In genomic region chr2:36439084-36439483, GRCh38 we compare ENCODE assay signal across 25 cellular contexts.
DNase-seq lines count a peak whose midpoint lies in the region; ATAC-seq, FAIRE-seq and TF ChIP-seq lines count a peak whose summit lies in the region.
"Had no signal": no experiment of that assay in that cellular context is flagged by ENCODE, and none has a peak within 500 bp of the region (broad histone marks: within the 10 kb centered on the region; RNA-seq: fewer than 3 reads in every experiment).

No MANE protein-coding gene starts in this region.

- peak overlapping the region; percentile 87 for H3K27ac ChIP-seq in GM23248
- H3K27ac ChIP-seq in breast epithelium = peak overlapping the region; percentile 67 to 82
- peak overlapping the region; percentile 5 for H3K27ac ChIP-seq in subcutaneous abdominal adipose tissue (ENCODE audit: low read depth, low read length)
- H3K27ac ChIP-seq: neutrophil had no signal

- DNase-seq in GM23248 (no peak), breast epithelium (ENCODE audit: low spot score in 2 of 2) (no peak), left colon (no peak), HTR-8/SVneo (ENCODE audit: insufficient read length, low spot score) (no peak), NK-92 (lab: John Stamatoyannopoulos, UW; ENCODE audit: unreplicated experiment) (no peak), erythroblast (lab: John Stamatoyannopoulos, UW) (no peak)
- DNase-seq: activated CD4-positive, CD25-positive, alpha-beta regulatory T cell; activated CD8-positive, alpha-beta T cell treated with anti-CD3 and anti-CD28 coated beads for 36 hours; activated naive CD4-positive, alpha-beta T cell; activated T-cell treated with anti-CD3 and anti-CD28 coated beads, Interleukin-2, amount 50 U/mL, for 24 hours; amygdala; CD8-positive, alpha-beta T cell; cerebellar nuclear complex; effector CD8-positive, alpha-beta T cell; GDM1; KG1; MV-4-11; NCI-H2029 treated with DMSO at 0.1 percent for 48 hours; NCI-H345; NK-92 treated with Interleukin-12 subunit alpha and Interleukin-12 subunit beta, amount 100 ng/mL, for 24 hours; stimulated activated CD4-positive, alpha-beta T cell treated with anti-CD3 and anti-CD28 coated beads, Interleukin-12 subunit alpha, Interleukin-12 subunit beta, amount 100 ng/mL, for 4 hours had no signal

- WGBS in GM23248 (ENCODE audit: low coverage in 1 of 2, low lambda C conversion rate in 2 of 2, missing lambda C conversion rate in 2 of 2), 2 experiments = 95 to 99% methylated on average over 4 of the region's 4 CpGs

- no peak for FAIRE-seq in HTR-8/SVneo (lab: Jason Lieb, UNC)

- H2AFZ ChIP-seq in GM23248 = no peak overlapping the region
- H2AFZ ChIP-seq: GM23338 had no signal

- no peaks in the 10 kb centered on the region for H3K9me2 ChIP-seq in GM23248 (ENCODE audit: insufficient read depth)

- intact Hi-C loops in breast epithelium (cut with DNase I; ENCODE audit: low total_unique reads) (loop anchor here (10.0 kb wide), 1 partner anchor 84 kb away; the partner anchor contains the start of gene CRIM1), left colon (cut with DNase I, micrococcal nuclease) (no loop called here)

- H3K4me1 ChIP-seq in GM23248 (ENCODE audit: insufficient read depth) (peaks cover 69% of the 10 kb centered on the region), breast epithelium (peaks cover 4 to 6% of the 10 kb centered on the region in 2 donors), subcutaneous abdominal adipose tissue (ENCODE audit: control insufficient read depth in 5 of 5, insufficient read depth in 5 of 5, low read length in 5 of 5) (peaks cover 8 to 33% (median 26%) of the 10 kb centered on the region in 5 donors)

- H3K9ac ChIP-seq in GM23248 = 0 out of 2 replicates have a peak overlapping the region, but pooled peaks have one; percentile 23
- H3K9ac ChIP-seq in subcutaneous abdominal adipose tissue (ENCODE audit: low read length in 5 of 5) = no peak overlapping the region

- no peak for TF ChIP-seq CTCF in breast epithelium (IDR thresholded peaks at IDR 0.05)

- peaks cover 98% of the 10 kb centered on the region for H3F3A ChIP-seq in GM23248 (ENCODE audit: insufficient read depth)

- no peaks in the 10 kb centered on the region for H3K27me3 ChIP-seq in GM23248 (replicated peaks; ENCODE audit: insufficient read depth)
- no peaks in the 10 kb centered on the region for H3K27me3 ChIP-seq in breast epithelium
- H3K27me3 ChIP-seq in subcutaneous abdominal adipose tissue (ENCODE audit: control insufficient read depth in 5 of 5, insufficient read depth in 4 of 5, low read length in 5 of 5) = no peaks in the 10 kb centered on the region
- H3K27me3 ChIP-seq: neutrophil had no signal

- ATAC-seq in left colon (peak; percentile 30), HG03139 (IDR thresholded peaks at IDR 0.05; ENCODE audit: unreplicated experiment) (no peak)
- ATAC-seq: activated CD8-positive, alpha-beta T cell treated with anti-CD3 and anti-CD28 coated beads for 36 hours; CD8-positive, alpha-beta T cell; GM23338 had no signal

- H3K79me2 ChIP-seq in GM23248 (ENCODE audit: insufficient read depth) = peaks cover 93% of the 10 kb centered on the region

- H3K36me3 ChIP-seq in GM23248 (ENCODE audit: low read depth) (peaks cover 36% of the 10 kb centered on the region), breast epithelium (no peaks in the 10 kb centered on the region), subcutaneous abdominal adipose tissue (ENCODE audit: control insufficient read depth in 5 of 5, insufficient read depth in 5 of 5, low read length in 5 of 5) (peaks cover 15 to 28% (median 26%) of the 10 kb centered on the region in 5 donors)
- H3K36me3 ChIP-seq: neutrophil had no signal

- TF ChIP-seq POLR2A in breast epithelium (IDR thresholded peaks at IDR 0.05) (no peak), erythroblast (IDR thresholded peaks at IDR 0.05; ENCODE audit: low read length) (no peak)

- H3K4me3 ChIP-seq in GM23248 = no peak overlapping the region
- no peak overlapping the region for H3K4me3 ChIP-seq in breast epithelium
- H3K4me3 ChIP-seq in subcutaneous abdominal adipose tissue (ENCODE audit: low read depth in 1 of 5, low read length in 5 of 5) = no peak overlapping the region
- H3K4me3 ChIP-seq: GM23338 had no signal

- H3K4me2 ChIP-seq in GM23248 (ENCODE audit: unreplicated experiment) = no peak overlapping the region
- H3K4me2 ChIP-seq: GM23338 had no signal

- no peaks in the 10 kb centered on the region for H4K20me1 ChIP-seq in GM23248 (ENCODE audit: insufficient read depth)

- no peaks in the 10 kb centered on the region for H3K9me3 ChIP-seq in GM23248 (ENCODE audit: low read depth)
- H3K9me3 ChIP-seq in breast epithelium = no peaks in the 10 kb centered on the region
- no peaks in the 10 kb centered on the region for H3K9me3 ChIP-seq in subcutaneous abdominal adipose tissue (ENCODE audit: control insufficient read depth in 5 of 5, low read length in 5 of 5)
- H3K9me3 ChIP-seq: neutrophil had no signal

- in situ Hi-C loops in GM23248 (cut with MboI) = no loop called here

Comparison
In these comparisons a context has a peak if more than half of its experiments do, and no peak if none do; other contexts are left out.
1. H3K27ac ChIP-seq: peak in every context shown above with its lines; median percentile 87 in GM23248; 74 in breast epithelium; 5 in subcutaneous abdominal adipose tissue.